Comparison of ENCODE assay signal across 19 cellular contexts in the genomic region with DNA sequence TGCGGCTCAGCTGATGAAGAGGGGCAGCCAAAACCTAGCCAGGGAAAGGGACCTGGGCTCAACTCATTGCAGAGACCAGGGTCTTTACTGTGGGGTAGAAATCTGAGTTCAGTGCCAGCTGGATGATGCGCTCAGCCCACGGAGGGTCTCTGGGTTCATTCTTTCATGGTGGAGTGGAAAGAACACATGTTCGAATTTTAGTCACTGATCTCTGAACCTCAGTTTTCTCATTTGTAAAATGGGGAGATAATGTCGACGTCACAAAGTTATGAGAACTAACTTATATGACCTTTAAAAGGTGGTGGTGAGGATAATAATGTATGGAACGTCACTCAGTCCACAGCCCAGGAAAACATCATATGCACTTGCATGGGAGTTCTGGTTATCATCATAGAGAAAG. TPM values are rescaled to one million over a fixed set of nuclear protein-coding genes. Genes with fewer than 3 reads are reported as not detected.
"Had no signal": no experiment of that assay in that cellular context is flagged by ENCODE, and none has a peak within 500 bp of the region (broad histone marks: within the 10 kb centered on the region; RNA-seq: fewer than 3 reads in every experiment).

No MANE protein-coding gene starts in this region.

- DNase-seq: activated B cell treated with CpG ODN at 0.5 μM for 24 hours; activated CD4-positive, alpha-beta T cell treated with anti-CD3 and anti-CD28 coated beads, Interleukin-2, amount 50 U/mL, for 1 hour; activated naive CD4-positive, alpha-beta T cell treated with anti-CD3 and anti-CD28 coated beads, Interleukin-2, amount 10 ng/mL, durations not matched to agents 7 days and 5 days; cerebellar nuclear complex; effector memory CD4-positive, alpha-beta T cell; foreskin melanocyte; kidney glomerular epithelial cell; left ventricle myocardium superior; mesendoderm; pancreas; stimulated activated CD4-positive, alpha-beta T cell treated with anti-CD3 and anti-CD28 coated beads, Interleukin-1b, Interleukin-23, amount 100 ng/mL, for 48 hours; stomach; testis had no signal

- H3K27ac Mint-ChIP-seq: activated B cell treated with CpG ODN at 0.5 μM for 24 hours; activated T-helper 2 cell treated with anti-CD3 and anti-CD28 coated beads, Interferon-gamma antibody, Interleukin-2, Interleukin-4, amounts not matched to agents 10 μg/mL and 5 μg/mL and 100 μg/mL, durations not matched to agents 14 hours and 24 hours and 36 hours had no signal

- H3K9me3 Mint-ChIP-seq: activated B cell treated with CpG ODN at 0.5 μM for 24 hours; activated naive CD4-positive, alpha-beta T cell treated with anti-CD3 and anti-CD28 coated beads, Interleukin-2, amount 10 ng/mL, durations not matched to agents 7 days and 5 days; activated T-helper 2 cell treated with anti-CD3 and anti-CD28 coated beads, Interferon-gamma antibody, Interleukin-2, Interleukin-4, amounts not matched to agents 10 μg/mL and 5 μg/mL and 100 μg/mL, durations not matched to agents 14 hours and 24 hours and 36 hours; dendritic cell treated with granulocyte-macrophage colony-stimulating factor and Interleukin-4, amounts not matched to agents 40 ng/mL and 50 ng/mL, for 4 days had no signal

- H3K4me3 Mint-ChIP-seq: activated naive CD4-positive, alpha-beta T cell treated with anti-CD3 and anti-CD28 coated beads, Interleukin-2, amount 10 ng/mL, durations not matched to agents 7 days and 5 days had no signal

- ATAC-seq: left ventricle myocardium superior, pancreas had no signal

RNA-seq across cellular contexts. Expression of a gene that starts 1.1 kb away (rescaled TPM):
- total RNA-seq: activated B cell treated with CpG ODN at 0.5 μM for 24 hours; activated T-helper 2 cell treated with anti-CD3 and anti-CD28 coated beads, Interferon-gamma antibody, Interleukin-2, Interleukin-4, amounts not matched to agents 10 μg/mL and 5 μg/mL and 100 μg/mL, durations not matched to agents 14 hours and 24 hours and 36 hours; fibroblast of lung; T-helper 2 cell treated with Interferon-gamma antibody and Interleukin-4, amounts not matched to agents 100 ng/mL and 5 ng/mL, for 36 hours had no signal

RNA-seq across cellular contexts. Expression of a gene that starts 43.3 kb away (rescaled TPM):
- total RNA-seq: activated B cell treated with CpG ODN at 0.5 μM for 24 hours; activated T-helper 2 cell treated with anti-CD3 and anti-CD28 coated beads, Interferon-gamma antibody, Interleukin-2, Interleukin-4, amounts not matched to agents 10 μg/mL and 5 μg/mL and 100 μg/mL, durations not matched to agents 14 hours and 24 hours and 36 hours; ascending aorta; fibroblast of lung; left ventricle myocardium superior; T-helper 2 cell treated with Interferon-gamma antibody and Interleukin-4, amounts not matched to agents 100 ng/mL and 5 ng/mL, for 36 hours; urinary bladder had no signal
